ENCODE assay signal across 23 cellular contexts in the genomic region with DNA sequence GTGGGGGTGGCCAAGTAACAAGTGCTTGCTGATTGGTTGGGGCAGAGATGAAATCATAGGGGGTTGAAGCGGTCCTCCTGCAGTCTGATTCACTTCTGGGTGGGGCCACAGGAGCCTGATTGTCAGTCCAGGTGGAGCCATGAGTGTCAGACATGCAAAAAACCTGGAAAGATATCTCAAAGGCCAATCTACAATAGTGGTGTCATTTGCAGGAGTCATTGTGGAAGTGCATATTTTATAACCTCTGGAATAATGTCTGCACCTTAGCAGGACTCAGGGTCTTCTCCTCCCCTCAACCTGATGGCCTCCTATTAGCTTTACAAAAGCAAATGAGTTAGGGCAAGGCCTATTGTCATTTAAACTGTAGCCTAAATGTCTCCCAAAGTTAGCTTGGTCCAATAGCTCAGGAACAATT.
DNase-seq lines count a peak whose midpoint lies in the region; ATAC-seq, FAIRE-seq and TF ChIP-seq lines count a peak whose summit lies in the region.
"Had no signal": no experiment of that assay in that cellular context is flagged by ENCODE, and none has a peak within 500 bp of the region (broad histone marks: within the 10 kb centered on the region; RNA-seq: fewer than 3 reads in every experiment).

No MANE protein-coding gene starts in this region.

- ATAC-seq in HG03095 (IDR thresholded peaks at IDR 0.05; ENCODE audit: unreplicated experiment), result no peak

- H3K4me2 ChIP-seq in keratinocyte (ENCODE audit: control insufficient read depth, extremely low read depth, insufficient read depth, low read depth, low read length), result peak overlapping the region; percentile 18

- H2AFZ ChIP-seq in keratinocyte (ENCODE audit: control insufficient read depth, low read length), result no peak overlapping the region

- dilution Hi-C loops in keratinocyte (cut with MboI; ENCODE audit: extremely low pct_ligation_motif_present, low sequenced_read_pairs), result no loop called here

- H3K27me3 ChIP-seq in HUES64 (ENCODE audit: insufficient read depth, low read length), result no peaks in the 10 kb centered on the region
- no peaks in the 10 kb centered on the region for H3K27me3 ChIP-seq in keratinocyte (ENCODE audit: control insufficient read depth, extremely low read depth, insufficient read depth, low read length)
- no peaks in the 10 kb centered on the region for H3K27me3 ChIP-seq in CD8-positive, alpha-beta memory T cell (ENCODE audit: insufficient read depth, low read length, poor library complexity, severe bottlenecking)
- H3K27me3 ChIP-seq: Peyer's patch, SJCRH30 had no signal

- H3K4me3 ChIP-seq in HUES64 (ENCODE audit: low read length), result no peak overlapping the region
- no peak overlapping the region for H3K4me3 ChIP-seq in epithelial cell of esophagus (ENCODE audit: low read length)
- no peak overlapping the region for H3K4me3 ChIP-seq in keratinocyte (ENCODE audit: control insufficient read depth in 2 of 3, extremely low read depth in 1 of 3, insufficient read depth in 2 of 3, low read depth in 1 of 3, low read length in 3 of 3)
- H3K4me3 ChIP-seq in CD8-positive, alpha-beta memory T cell (ENCODE audit: low read length), result no peak overlapping the region
- H3K4me3 ChIP-seq: Peyer's patch, SJCRH30 had no signal

- peak; percentile 67 for FAIRE-seq in keratinocyte (lab: Jason Lieb, UNC)
- FAIRE-seq: G401.6, GM18507 had no signal

- no peaks in the 10 kb centered on the region for H3K79me2 ChIP-seq in keratinocyte (ENCODE audit: control insufficient read depth, insufficient read depth, low read length)

- H4K20me1 ChIP-seq in keratinocyte (ENCODE audit: control insufficient read depth, extremely low read depth, insufficient read depth, low read length), result no peaks in the 10 kb centered on the region

- peak overlapping the region; percentile 64; the same call in 1 of the 2 replicates for H3K27ac ChIP-seq in HUES64 (ENCODE audit: low read depth, low read length)
- no peak overlapping the region for H3K27ac ChIP-seq in keratinocyte (ENCODE audit: control insufficient read depth, insufficient read depth, low read length)
- no peak overlapping the region for H3K27ac ChIP-seq in CD8-positive, alpha-beta memory T cell (ENCODE audit: low read depth, low read length)
- H3K27ac ChIP-seq: Peyer's patch, SJCRH30 had no signal

- WGBS in HUES64, result 14% methylated on average over 1 of the region's 1 CpG

- H3K9me3 Mint-ChIP-seq in type B pancreatic cell, result peaks cover 5% of the 10 kb centered on the region
- peaks cover 0 to 2% (median 0%) of the 10 kb centered on the region in 5 donors for H3K9me3 Mint-ChIP-seq in CD8-positive, alpha-beta memory T cell

- H3K9me3 ChIP-seq in HUES64 (ENCODE audit: insufficient read depth, low read depth, low read length) (no peaks in the 10 kb centered on the region), keratinocyte (ENCODE audit: control insufficient read depth, low read depth, low read length) (no peaks in the 10 kb centered on the region)
- H3K9me3 ChIP-seq in CD8-positive, alpha-beta memory T cell (ENCODE audit: low read length), result no peaks in the 10 kb centered on the region
- H3K9me3 ChIP-seq: Peyer's patch, SJCRH30 had no signal

- TF ChIP-seq CTCF in epithelial cell of esophagus (IDR thresholded peaks at IDR 0.05; ENCODE audit: insufficient read depth, low read depth, low read length, missing control alignments) (no peak), keratinocyte (optimal IDR thresholded peaks at IDR 0.05 in 1 of 3, IDR thresholded peaks at IDR 0.05 in 1 of 3, conservative IDR thresholded peaks at IDR 0.05 in 1 of 3; ENCODE audit: extremely low read depth in 1 of 3, insufficient read depth in 2 of 3, low read length in 3 of 3) (no peak), type B pancreatic cell (conservative IDR thresholded peaks at IDR 0.05) (no peak)

- H3K27ac Mint-ChIP-seq in type B pancreatic cell, result no peak overlapping the region
- no peak overlapping the region for H3K27ac Mint-ChIP-seq in CD8-positive, alpha-beta memory T cell

- H3K9ac ChIP-seq in HUES64 (ENCODE audit: low read depth, low read length) (no peak overlapping the region), keratinocyte (ENCODE audit: control insufficient read depth, extremely low read depth, insufficient read depth, low read length) (no peak overlapping the region)

- H3K4me3 Mint-ChIP-seq in type B pancreatic cell, result no peak overlapping the region
- no peak overlapping the region for H3K4me3 Mint-ChIP-seq in CD8-positive, alpha-beta memory T cell
- H3K4me3 Mint-ChIP-seq: CD4-positive, CD25-positive, alpha-beta regulatory T cell had no signal

- POLR2A ChIA-PET in CD8-positive, alpha-beta memory T cell (lab: Charles Lee), result no interaction called here

- peaks cover 23% of the 10 kb centered on the region for H3K4me1 Mint-ChIP-seq in type B pancreatic cell (ENCODE audit: unreplicated experiment)
- no peaks in the 10 kb centered on the region for H3K4me1 Mint-ChIP-seq in CD8-positive, alpha-beta memory T cell
- H3K4me1 Mint-ChIP-seq: CD4-positive, CD25-positive, alpha-beta regulatory T cell had no signal

- no peaks in the 10 kb centered on the region for H3K36me3 ChIP-seq in HUES64 (ENCODE audit: insufficient read depth, low read length)
- H3K36me3 ChIP-seq in keratinocyte (ENCODE audit: control insufficient read depth in 2 of 2, extremely low read depth in 1 of 2, insufficient read depth in 2 of 2, low read length in 2 of 2), result no peaks in the 10 kb centered on the region
- H3K36me3 ChIP-seq in CD8-positive, alpha-beta memory T cell (ENCODE audit: insufficient read depth, low read length), result no peaks in the 10 kb centered on the region
- H3K36me3 ChIP-seq: Peyer's patch, SJCRH30 had no signal

- no peaks in the 10 kb centered on the region for H3K36me3 Mint-ChIP-seq in type B pancreatic cell
- no peaks in the 10 kb centered on the region for H3K36me3 Mint-ChIP-seq in CD8-positive, alpha-beta memory T cell
- H3K36me3 Mint-ChIP-seq: CD4-positive, CD25-positive, alpha-beta regulatory T cell had no signal

- H3K4me1 ChIP-seq in HUES64 (ENCODE audit: insufficient read depth, low read length) (peaks cover 8% of the 10 kb centered on the region; the same call in 1 of the 2 replicates), keratinocyte (ENCODE audit: control insufficient read depth, extremely low read depth, insufficient read depth, low read length) (peaks cover 22% of the 10 kb centered on the region)
- no peaks in the 10 kb centered on the region for H3K4me1 ChIP-seq in CD8-positive, alpha-beta memory T cell (ENCODE audit: insufficient read depth, low read length)
- H3K4me1 ChIP-seq: Caco-2, Peyer's patch, SJCRH30 had no signal

- H3K9me1 ChIP-seq in keratinocyte (ENCODE audit: control insufficient read depth, extremely low read depth, insufficient read depth, low read length), result no peaks in the 10 kb centered on the region

- DNase-seq in epithelial cell of esophagus (ENCODE audit: low read depth) (peak; percentile 49), keratinocyte (ENCODE audit: low read depth, low spot score) (peak; percentile 25), GDM1 (lab: John Stamatoyannopoulos, UW) (no peak), type B pancreatic cell (ENCODE audit: extremely low spot score, unreplicated experiment) (no peak)
- no peak for DNase-seq in CD8-positive, alpha-beta memory T cell
- DNase-seq: Caco-2; CD4-positive, CD25-positive, alpha-beta regulatory T cell; DMS 273 treated with DMSO at 0.1 percent for 48 hours; DND-41; KG1; NCI-H1105; NCI-H146; NCI-H2081; NCI-H2171; NCI-H345; NCI-H524 treated with DMSO at 0.1 percent for 48 hours; NCI-H82; Peyer's patch; SJCRH30 had no signal

- H3K27me3 Mint-ChIP-seq in type B pancreatic cell, result peaks cover 4% of the 10 kb centered on the region
- H3K27me3 Mint-ChIP-seq in CD8-positive, alpha-beta memory T cell, result peaks cover 0 to 2% of the 10 kb centered on the region in 2 donors
- H3K27me3 Mint-ChIP-seq: CD4-positive, CD25-positive, alpha-beta regulatory T cell had no signal

- CTCF ChIA-PET in CD8-positive, alpha-beta memory T cell (lab: Charles Lee), result no interaction called here

Comparison
In these comparisons a context has a peak if more than half of its experiments do, and no peak if none do; other contexts are left out.
1. DNase-seq: peak in epithelial cell of esophagus (single experiment) and keratinocyte (single experiment); none in GDM1 (single experiment), type B pancreatic cell (single experiment) and CD8-positive, alpha-beta memory T cell (0 of 5).